In genomic region chr10:71880425-71881306, GRCh38 we compare ENCODE assay signal across 1 cellular context.
TF ChIP-seq lines count a peak whose summit lies in the region.

No MANE protein-coding gene starts in this region.

TF ChIP-seq in HepG2, 621 proteins besides CTCF, POLR2A, EP300 and RAD21 (continued from another document and continues in another):
- TF ChIP-seq ZNF292 (CRISPR knock-in tag; IDR thresholded peaks at IDR 0.05; ENCODE audit: borderline replicate concordance, low read depth) (no peak), TBX2 (CRISPR knock-in tag; IDR thresholded peaks at IDR 0.05; ENCODE audit: borderline replicate concordance) (no peak), ZNF484 (CRISPR knock-in tag; IDR thresholded peaks at IDR 0.05; ENCODE audit: borderline replicate concordance, low read depth) (no peak), EZH2 (conservative IDR thresholded peaks at IDR 0.05; ENCODE audit: low read depth, low read length) (no peak), HBP1 (CRISPR knock-in tag; IDR thresholded peaks at IDR 0.05; ENCODE audit: low read depth) (no peak), ZNF430 (CRISPR knock-in tag; IDR thresholded peaks at IDR 0.05) (no peak), ZNF644 (CRISPR knock-in tag; IDR thresholded peaks at IDR 0.05; ENCODE audit: low read depth) (0 out of 2 replicates have a peak, but pooled peaks have one; percentile 43), CEBPG (CRISPR knock-in tag; IDR thresholded peaks at IDR 0.05) (peak; percentile 49; the same call in 1 of the 2 replicates), ZNF503 (CRISPR knock-in tag; IDR thresholded peaks at IDR 0.05) (no peak), MLXIP (CRISPR knock-in tag; IDR thresholded peaks at IDR 0.05; ENCODE audit: borderline replicate concordance) (no peak), ZNF780A (CRISPR knock-in tag; IDR thresholded peaks at IDR 0.05) (no peak), NKX3-1 (CRISPR knock-in tag; IDR thresholded peaks at IDR 0.05) (no peak), ZNF652 (CRISPR knock-in tag; IDR thresholded peaks at IDR 0.05; ENCODE audit: borderline replicate concordance, low read depth) (no peak), ZFP62 (CRISPR knock-in tag; IDR thresholded peaks at IDR 0.05) (no peak), TAF15 (IDR thresholded peaks at IDR 0.05; ENCODE audit: low read depth, low read length, poor library complexity, severe bottlenecking) (no peak), MAFF (IDR thresholded peaks at IDR 0.05; ENCODE audit: low read depth, low read length) (no peak), ZNF232 (CRISPR knock-in tag; IDR thresholded peaks at IDR 0.05; ENCODE audit: borderline replicate concordance) (no peak), XBP1 (CRISPR knock-in tag; IDR thresholded peaks at IDR 0.05) (no peak), ZBTB26 (CRISPR knock-in tag; IDR thresholded peaks at IDR 0.05; ENCODE audit: borderline replicate concordance) (no peak), ARID5B (CRISPR knock-in tag; IDR thresholded peaks at IDR 0.05) (peak; percentile 45), ELK4 (CRISPR knock-in tag; IDR thresholded peaks at IDR 0.05; ENCODE audit: borderline replicate concordance) (no peak), ZSCAN22 (CRISPR knock-in tag; IDR thresholded peaks at IDR 0.05) (no peak), ZNF432 (CRISPR knock-in tag; IDR thresholded peaks at IDR 0.05; ENCODE audit: borderline replicate concordance) (no peak), ZIK1 (CRISPR knock-in tag; IDR thresholded peaks at IDR 0.05; ENCODE audit: borderline replicate concordance, low read depth) (no peak), NR2F1 (CRISPR knock-in tag; IDR thresholded peaks at IDR 0.05) (0 out of 4 replicates have a peak, but pooled peaks of 1 of the 2 experiments have one; percentile 18), FIP1L1 (IDR thresholded peaks at IDR 0.05; ENCODE audit: borderline replicate concordance, insufficient read depth, low read depth, low read length) (no peak), ZNF446 (CRISPR knock-in tag; IDR thresholded peaks at IDR 0.05) (no peak), SKIL (CRISPR knock-in tag; IDR thresholded peaks at IDR 0.05; ENCODE audit: borderline replicate concordance) (peak; percentile 59; the same call in 1 of the 2 replicates), ZNF337 (CRISPR knock-in tag; IDR thresholded peaks at IDR 0.05; ENCODE audit: borderline replicate concordance, low read depth) (no peak), THYN1 (CRISPR knock-in tag; IDR thresholded peaks at IDR 0.05; ENCODE audit: borderline replicate concordance, low read depth) (no peak), ZNF276 (CRISPR knock-in tag; IDR thresholded peaks at IDR 0.05; ENCODE audit: low read depth) (no peak), KLF11 (CRISPR knock-in tag; IDR thresholded peaks at IDR 0.05) (no peak), SCMH1 (CRISPR knock-in tag; IDR thresholded peaks at IDR 0.05; ENCODE audit: borderline replicate concordance) (no peak)
- TF ChIP-seq, protein P1, sequence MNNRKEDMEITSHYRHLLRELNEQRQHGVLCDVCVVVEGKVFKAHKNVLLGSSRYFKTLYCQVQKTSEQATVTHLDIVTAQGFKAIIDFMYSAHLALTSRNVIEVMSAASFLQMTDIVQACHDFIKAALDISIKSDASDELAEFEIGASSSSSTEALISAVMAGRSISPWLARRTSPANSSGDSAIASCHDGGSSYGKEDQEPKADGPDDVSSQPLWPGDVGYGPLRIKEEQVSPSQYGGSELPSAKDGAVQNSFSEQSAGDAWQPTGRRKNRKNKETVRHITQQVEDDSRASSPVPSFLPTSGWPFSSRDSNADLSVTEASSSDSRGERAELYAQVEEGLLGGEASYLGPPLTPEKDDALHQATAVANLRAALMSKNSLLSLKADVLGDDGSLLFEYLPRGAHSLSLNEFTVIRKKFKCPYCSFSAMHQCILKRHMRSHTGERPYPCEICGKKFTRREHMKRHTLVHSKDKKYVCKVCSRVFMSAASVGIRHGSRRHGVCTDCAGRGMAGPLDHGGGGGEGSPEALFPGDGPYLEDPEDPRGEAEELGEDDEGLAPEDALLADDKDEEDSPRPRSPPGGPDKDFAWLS (CRISPR knock-in tag; IDR thresholded peaks at IDR 0.05; ENCODE audit: borderline replicate concordance), result no peak
- TF ChIP-seq, protein P2, sequence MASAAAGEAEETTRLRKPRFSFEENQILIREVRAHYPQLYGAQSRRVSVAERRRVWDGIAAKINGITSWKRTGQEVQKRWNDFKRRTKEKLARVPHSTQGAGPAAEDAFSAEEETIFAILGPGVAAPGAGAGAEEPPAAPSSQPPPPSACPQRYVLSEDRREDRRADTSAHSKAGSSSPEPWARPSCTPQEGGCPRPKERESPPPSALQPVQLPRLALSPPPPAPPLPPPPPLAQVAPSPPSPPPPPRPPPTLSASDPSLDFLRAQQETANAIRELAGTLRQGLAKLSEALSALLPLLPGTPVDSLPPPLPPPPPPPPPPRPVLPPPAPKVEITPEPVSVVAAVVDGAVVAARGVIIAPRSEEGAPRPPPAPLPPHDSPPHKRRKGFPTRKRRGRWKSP (CRISPR knock-in tag; IDR thresholded peaks at IDR 0.05), result no peak
- TF ChIP-seq, protein P3, sequence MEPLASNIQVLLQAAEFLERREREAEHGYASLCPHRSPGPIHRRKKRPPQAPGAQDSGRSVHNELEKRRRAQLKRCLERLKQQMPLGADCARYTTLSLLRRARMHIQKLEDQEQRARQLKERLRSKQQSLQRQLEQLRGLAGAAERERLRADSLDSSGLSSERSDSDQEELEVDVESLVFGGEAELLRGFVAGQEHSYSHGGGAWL (CRISPR knock-in tag; IDR thresholded peaks at IDR 0.05), result no peak
- TF ChIP-seq, protein P4, sequence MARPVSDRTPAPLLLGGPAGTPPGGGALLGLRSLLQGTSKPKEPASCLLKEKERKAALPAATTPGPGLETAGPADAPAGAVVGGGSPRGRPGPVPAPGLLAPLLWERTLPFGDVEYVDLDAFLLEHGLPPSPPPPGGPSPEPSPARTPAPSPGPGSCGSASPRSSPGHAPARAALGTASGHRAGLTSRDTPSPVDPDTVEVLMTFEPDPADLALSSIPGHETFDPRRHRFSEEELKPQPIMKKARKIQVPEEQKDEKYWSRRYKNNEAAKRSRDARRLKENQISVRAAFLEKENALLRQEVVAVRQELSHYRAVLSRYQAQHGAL (CRISPR knock-in tag; IDR thresholded peaks at IDR 0.05; ENCODE audit: not compliant biosample characterization), result no peak
